Comparison of ENCODE assay signal across 22 cellular contexts in the genomic region with DNA sequence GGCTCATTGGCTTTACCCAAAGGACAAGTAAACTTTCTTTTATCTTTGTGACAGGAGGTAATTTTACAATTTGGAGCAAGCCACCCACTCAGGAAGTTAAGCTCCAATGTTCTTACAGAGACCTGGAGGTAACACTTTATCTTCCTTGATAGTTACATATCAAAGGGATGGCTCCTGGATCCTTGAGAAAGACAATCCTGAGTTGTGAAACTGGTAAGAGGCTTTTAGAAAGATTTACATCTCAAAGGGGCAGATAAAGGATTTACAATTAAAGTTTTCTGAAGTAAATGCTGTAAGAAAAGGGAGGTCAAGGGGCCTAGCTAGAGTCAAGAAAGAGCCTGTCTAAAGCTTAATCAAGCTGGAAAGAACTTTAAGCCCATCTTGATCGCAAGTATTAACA.
"Had no signal": no experiment of that assay in that cellular context is flagged by ENCODE, and none has a peak within 500 bp of the region (broad histone marks: within the 10 kb centered on the region; RNA-seq: fewer than 3 reads in every experiment).

No MANE protein-coding gene starts in this region.

- ATAC-seq: activated CD4-positive, CD25-positive, alpha-beta regulatory T cell treated with anti-CD3 and anti-CD28 coated beads, Interleukin-2, amount 50 U/mL, for 24 hours; activated CD8-positive, alpha-beta memory T cell treated with anti-CD3 and anti-CD28 coated beads, Interleukin-2, amount 10 ng/mL, durations not matched to agents 7 days and 5 days; activated CD8-positive, alpha-beta T cell treated with anti-CD3 and anti-CD28 coated beads for 36 hours; activated naive CD8-positive, alpha-beta T cell treated with anti-CD3 and anti-CD28 coated beads, Interleukin-2, amount 50 U/mL, for 24 hours; body of pancreas; foreskin keratinocyte; right lobe of liver; stimulated activated effector memory CD8-positive, alpha-beta T cell treated with anti-CD3 and anti-CD28 coated beads, Interleukin-12 subunit alpha, Interleukin-12 subunit beta, amount 100 ng/mL, for 72 hours; stimulated activated naive CD8-positive, alpha-beta T cell treated with anti-CD3 and anti-CD28 coated beads, Interleukin-15, amount 100 ng/mL, for 72 hours had no signal

- H3K4me3 Mint-ChIP-seq: activated CD4-positive, alpha-beta T cell treated with anti-CD3 and anti-CD28 coated beads, Interleukin-2, amount 10 ng/mL, durations not matched to agents 7 days and 5 days; activated CD8-positive, alpha-beta memory T cell treated with anti-CD3 and anti-CD28 coated beads, Interleukin-2, amount 10 ng/mL, durations not matched to agents 7 days and 5 days; activated CD8-positive, alpha-beta T cell treated with anti-CD3 and anti-CD28 coated beads for 36 hours; activated naive CD8-positive, alpha-beta T cell treated with anti-CD3 and anti-CD28 coated beads, Interleukin-2, amount 50 U/mL, for 24 hours; dendritic cell treated with granulocyte-macrophage colony-stimulating factor and Interleukin-4, amounts not matched to agents 40 ng/mL and 50 ng/mL, for 4 days; stimulated activated effector memory CD8-positive, alpha-beta T cell treated with anti-CD3 and anti-CD28 coated beads, Interleukin-12 subunit alpha, Interleukin-12 subunit beta, amount 100 ng/mL, for 72 hours; stimulated activated naive CD8-positive, alpha-beta T cell treated with anti-CD3 and anti-CD28 coated beads, Interleukin-15, amount 100 ng/mL, for 72 hours had no signal

- H3K9me3 ChIP-seq: body of pancreas, right lobe of liver, tibial artery had no signal

- H3K36me3 ChIP-seq: right lobe of liver, tibial artery had no signal

- H3K27me3 ChIP-seq: body of pancreas, foreskin keratinocyte, hepatocyte, right lobe of liver, tibial artery had no signal

- H3K36me3 Mint-ChIP-seq: activated CD8-positive, alpha-beta memory T cell treated with anti-CD3 and anti-CD28 coated beads, Interleukin-2, amount 10 ng/mL, durations not matched to agents 7 days and 5 days; stimulated activated effector memory CD8-positive, alpha-beta T cell treated with anti-CD3 and anti-CD28 coated beads, Interleukin-12 subunit alpha, Interleukin-12 subunit beta, amount 100 ng/mL, for 72 hours had no signal

- H3K4me1 Mint-ChIP-seq: activated CD4-positive, alpha-beta T cell treated with anti-CD3 and anti-CD28 coated beads, Interleukin-2, amount 10 ng/mL, durations not matched to agents 7 days and 5 days; activated CD8-positive, alpha-beta memory T cell treated with anti-CD3 and anti-CD28 coated beads, Interleukin-2, amount 10 ng/mL, durations not matched to agents 7 days and 5 days; activated naive CD8-positive, alpha-beta T cell treated with anti-CD3 and anti-CD28 coated beads, Interleukin-2, amount 50 U/mL, for 24 hours; stimulated activated effector memory CD8-positive, alpha-beta T cell treated with anti-CD3 and anti-CD28 coated beads, Interleukin-12 subunit alpha, Interleukin-12 subunit beta, amount 100 ng/mL, for 72 hours; stimulated activated naive CD8-positive, alpha-beta T cell treated with anti-CD3 and anti-CD28 coated beads, Interleukin-15, amount 100 ng/mL, for 72 hours had no signal

- H3K27me3 Mint-ChIP-seq: activated CD4-positive, alpha-beta T cell treated with anti-CD3 and anti-CD28 coated beads, Interleukin-2, amount 10 ng/mL, durations not matched to agents 7 days and 5 days; activated CD8-positive, alpha-beta memory T cell treated with anti-CD3 and anti-CD28 coated beads, Interleukin-2, amount 10 ng/mL, durations not matched to agents 7 days and 5 days; activated CD8-positive, alpha-beta T cell treated with anti-CD3 and anti-CD28 coated beads for 36 hours; activated naive CD8-positive, alpha-beta T cell treated with anti-CD3 and anti-CD28 coated beads, Interleukin-2, amount 50 U/mL, for 24 hours; dendritic cell treated with granulocyte-macrophage colony-stimulating factor and Interleukin-4, amounts not matched to agents 40 ng/mL and 50 ng/mL, for 4 days; stimulated activated naive CD8-positive, alpha-beta T cell treated with anti-CD3 and anti-CD28 coated beads, Interleukin-15, amount 100 ng/mL, for 72 hours had no signal

- H3K27ac Mint-ChIP-seq: activated CD4-positive, alpha-beta T cell treated with anti-CD3 and anti-CD28 coated beads, Interleukin-2, amount 10 ng/mL, durations not matched to agents 7 days and 5 days; activated CD8-positive, alpha-beta memory T cell treated with anti-CD3 and anti-CD28 coated beads, Interleukin-2, amount 10 ng/mL, durations not matched to agents 7 days and 5 days; activated CD8-positive, alpha-beta T cell treated with anti-CD3 and anti-CD28 coated beads for 36 hours; activated naive CD8-positive, alpha-beta T cell treated with anti-CD3 and anti-CD28 coated beads, Interleukin-2, amount 50 U/mL, for 24 hours; dendritic cell treated with granulocyte-macrophage colony-stimulating factor and Interleukin-4, amounts not matched to agents 40 ng/mL and 50 ng/mL, for 4 days; stimulated activated effector memory CD8-positive, alpha-beta T cell treated with anti-CD3 and anti-CD28 coated beads, Interleukin-12 subunit alpha, Interleukin-12 subunit beta, amount 100 ng/mL, for 72 hours; stimulated activated naive CD8-positive, alpha-beta T cell treated with anti-CD3 and anti-CD28 coated beads, Interleukin-15, amount 100 ng/mL, for 72 hours had no signal

- H3K9me3 Mint-ChIP-seq: activated CD4-positive, alpha-beta T cell treated with anti-CD3 and anti-CD28 coated beads, Interleukin-2, amount 10 ng/mL, durations not matched to agents 7 days and 5 days had no signal

- H3K4me1 ChIP-seq: body of pancreas, foreskin keratinocyte, right lobe of liver, tibial artery had no signal

- H3K27ac ChIP-seq: body of pancreas, foreskin keratinocyte, hepatocyte, right lobe of liver, skin epidermis, tibial artery had no signal

- H3K4me3 ChIP-seq: body of pancreas, hepatocyte, right lobe of liver, skin epidermis, tibial artery had no signal

- DNase-seq: activated CD4-positive, alpha-beta T cell treated with anti-CD3 and anti-CD28 coated beads, Interleukin-2, amount 10 ng/mL, durations not matched to agents 7 days and 5 days; activated CD8-positive, alpha-beta memory T cell treated with anti-CD3 and anti-CD28 coated beads, Interleukin-2, amount 10 ng/mL, durations not matched to agents 7 days and 5 days; activated CD8-positive, alpha-beta T cell treated with anti-CD3 and anti-CD28 coated beads for 36 hours; activated effector memory CD4-positive, alpha-beta T cell treated with anti-CD3 and anti-CD28 coated beads, Interleukin-2, amount 50 U/mL, for 16 hours; activated naive CD4-positive, alpha-beta T cell treated with anti-CD3 and anti-CD28 coated beads, Interleukin-2, amount 50 U/mL, for 16 hours; activated naive CD8-positive, alpha-beta T cell treated with anti-CD3 and anti-CD28 coated beads, Interleukin-2, amount 50 U/mL, for 24 hours; activated T-cell treated with anti-CD3 and anti-CD28 coated beads for 4 hours; anterior cingulate cortex; body of pancreas; effector CD8-positive, alpha-beta T cell; foreskin keratinocyte; posterior cingulate gyrus; right lobe of liver; stimulated activated CD4-positive, alpha-beta T cell treated with anti-CD3 and anti-CD28 coated beads, Interleukin-1b, Interleukin-23, amount 100 ng/mL, for 48 hours; stimulated activated naive CD8-positive, alpha-beta T cell treated with anti-CD3 and anti-CD28 coated beads, Interleukin-15, amount 100 ng/mL, for 72 hours; T-helper 2 cell; tibial artery had no signal
